24 cellular contexts compared by ENCODE assay signal in genomic region chr12:60997979-60998378, GRCh38.
"Had no signal": no experiment of that assay in that cellular context is flagged by ENCODE, and none has a peak within 500 bp of the region (broad histone marks: within the 10 kb centered on the region; RNA-seq: fewer than 3 reads in every experiment).

No MANE protein-coding gene starts in this region.

- ATAC-seq: effector memory CD8-positive, alpha-beta T cell; esophagus mucosa; foreskin keratinocyte; gastrocnemius medialis; gastroesophageal sphincter; heart left ventricle; heart right ventricle had no signal

- H3K27ac Mint-ChIP-seq: dendritic cell treated with granulocyte-macrophage colony-stimulating factor and Interleukin-4, amounts not matched to agents 40 ng/mL and 50 ng/mL, for 4 days; effector memory CD8-positive, alpha-beta T cell; endodermal cell had no signal

- H3K9me3 ChIP-seq: colonic mucosa, esophagus squamous epithelium, gastrocnemius medialis, gastroesophageal sphincter had no signal

- H3K27me3 ChIP-seq: colonic mucosa, dorsolateral prefrontal cortex, esophagus muscularis mucosa, esophagus squamous epithelium, foreskin keratinocyte, gastrocnemius medialis, gastroesophageal sphincter, heart left ventricle, heart right ventricle had no signal

- DNase-seq: colonic mucosa; cortex of kidney; dermis blood vessel endothelial cell; dorsolateral prefrontal cortex; effector CD4-positive, alpha-beta T cell; effector CD8-positive, alpha-beta T cell; effector memory CD4-positive, alpha-beta T cell; effector memory CD8-positive, alpha-beta T cell; endodermal cell; esophagus squamous epithelium; foreskin fibroblast; foreskin keratinocyte; foreskin melanocyte; gastrocnemius medialis; glutamatergic neuron; head of caudate nucleus; heart left ventricle; heart right ventricle had no signal

- H3K4me1 ChIP-seq: colonic mucosa, esophagus muscularis mucosa, esophagus squamous epithelium, foreskin keratinocyte, gastrocnemius medialis, gastroesophageal sphincter, heart left ventricle, heart right ventricle had no signal

- H3K4me1 Mint-ChIP-seq: endodermal cell had no signal

- H3K27me3 Mint-ChIP-seq: dendritic cell treated with granulocyte-macrophage colony-stimulating factor and Interleukin-4, amounts not matched to agents 40 ng/mL and 50 ng/mL, for 4 days; effector memory CD8-positive, alpha-beta T cell had no signal

- H3K4me3 Mint-ChIP-seq: dendritic cell treated with granulocyte-macrophage colony-stimulating factor and Interleukin-4, amounts not matched to agents 40 ng/mL and 50 ng/mL, for 4 days; effector memory CD8-positive, alpha-beta T cell; endodermal cell had no signal

- H3K36me3 ChIP-seq: colonic mucosa, esophagus muscularis mucosa, esophagus squamous epithelium, gastrocnemius medialis, gastroesophageal sphincter, heart left ventricle, heart right ventricle had no signal

- H3K4me3 ChIP-seq: colonic mucosa, coronary artery, dorsolateral prefrontal cortex, esophagus muscularis mucosa, esophagus squamous epithelium, gastrocnemius medialis, gastroesophageal sphincter, heart left ventricle, heart right ventricle had no signal

- H3K27ac ChIP-seq: colonic mucosa, coronary artery, dorsolateral prefrontal cortex, epithelial cell of prostate, esophagus muscularis mucosa, esophagus squamous epithelium, foreskin keratinocyte, gastrocnemius medialis, gastroesophageal sphincter, heart left ventricle, heart right ventricle had no signal
